Comparison of ENCODE assay signal across 8 cellular contexts in the genomic region with DNA sequence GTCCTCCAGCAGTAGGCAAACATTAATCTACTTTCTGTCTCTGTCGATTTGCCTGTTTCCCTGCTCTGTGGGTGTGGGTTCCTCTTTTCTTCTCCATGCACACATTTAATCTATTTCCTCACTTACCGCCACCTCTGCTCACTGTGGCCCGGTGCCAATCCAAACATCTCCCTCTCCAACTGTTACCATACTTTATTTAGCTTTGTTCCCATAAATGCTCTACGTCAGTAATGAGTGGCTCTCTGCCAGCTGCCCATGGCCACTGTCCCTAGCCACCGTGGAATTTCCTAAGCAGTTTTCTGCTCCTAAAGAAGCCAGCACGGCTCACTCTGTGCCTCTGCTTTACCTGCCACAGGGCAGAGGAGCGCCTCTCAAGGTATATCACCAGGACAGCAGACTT.
DNase-seq lines count a peak whose midpoint lies in the region; ATAC-seq and TF ChIP-seq lines count a peak whose summit lies in the region.

No MANE protein-coding gene starts in this region.

- no peaks in the 10 kb centered on the region for H3K36me3 ChIP-seq in muscle layer of colon (ENCODE audit: insufficient read depth, low read length)

- DNase-seq in ELR (ENCODE audit: low read depth) = peak; percentile 20
- DNase-seq in NCI-H748 treated with DMSO at 0.1 percent for 48 hours (lab: John Stamatoyannopoulos, UW) = peak; percentile 100
- peak; percentile 94 for DNase-seq in coronary artery (ENCODE audit: low spot score)
- no peak for DNase-seq in D341Med (ENCODE audit: low spot score)
- no peak for DNase-seq in T-helper 9 cell
- DNase-seq in T-helper 2 cell = no peak

- no peak for TF ChIP-seq CTCF in coronary artery (IDR thresholded peaks at IDR 0.05)

- ATAC-seq in HG03460 (IDR thresholded peaks at IDR 0.05; ENCODE audit: unreplicated experiment) = peak; percentile 71

- peaks cover 10% of the 10 kb centered on the region for H3K4me1 ChIP-seq in muscle layer of colon (ENCODE audit: insufficient read depth, low read length)

- H3K9ac ChIP-seq in muscle layer of colon (ENCODE audit: low read length) = no peak overlapping the region

- H3K27ac ChIP-seq in coronary artery = peak overlapping the region; percentile 50 to 62
- peak overlapping the region; percentile 81 for H3K27ac ChIP-seq in muscle layer of colon (ENCODE audit: low read depth, low read length)

- H3K4me3 ChIP-seq in coronary artery = peak overlapping the region; percentile 44
- H3K4me3 ChIP-seq in muscle layer of colon (ENCODE audit: low read depth in 1 of 2, low read length in 2 of 2) = peak overlapping the region in 1 of 2 donors; percentile 50

- H3K27me3 ChIP-seq in muscle layer of colon (ENCODE audit: control insufficient read depth in 1 of 2, insufficient read depth in 2 of 2, low read length in 2 of 2) = no peaks in the 10 kb centered on the region

- H3K9me3 ChIP-seq in muscle layer of colon (ENCODE audit: low read length) = no peaks in the 10 kb centered on the region

Comparison
In these comparisons a context has a peak if more than half of its experiments do, and no peak if none do; other contexts are left out.
1. DNase-seq: peak in ELR (single experiment), NCI-H748 treated with DMSO at 0.1 percent for 48 hours (single experiment) and coronary artery (single experiment); none in D341Med (single experiment), T-helper 9 cell (single experiment) and T-helper 2 cell (0 of 5).